8 cellular contexts compared by ENCODE assay signal in the genomic region with DNA sequence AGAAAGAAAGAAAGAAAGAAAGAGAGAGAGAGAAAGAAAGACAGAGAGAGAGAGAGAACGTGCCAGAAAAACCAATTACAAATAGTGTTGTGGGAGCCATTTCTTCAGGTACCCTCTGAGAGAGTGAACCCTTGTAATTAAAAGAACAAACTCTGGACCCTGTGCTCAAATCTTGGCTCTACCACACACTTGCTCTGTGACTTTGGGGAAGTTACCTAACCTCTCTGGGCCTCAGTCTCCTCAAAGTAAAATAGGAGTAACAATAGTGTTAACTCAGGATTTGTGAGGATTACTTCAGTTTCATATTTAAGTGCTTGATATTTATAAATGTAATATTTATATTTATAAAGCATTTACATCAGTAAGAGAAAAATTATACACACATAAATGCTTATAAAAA.
"Had no signal": no experiment of that assay in that cellular context is flagged by ENCODE, and none has a peak within 500 bp of the region (broad histone marks: within the 10 kb centered on the region; RNA-seq: fewer than 3 reads in every experiment).

No MANE protein-coding gene starts in this region.

- ATAC-seq: GM12878 had no signal

- DNase-seq: GDM1, GF-D8 had no signal

- FAIRE-seq: G401.6, GM12878, GM12891, GM12892, GM18507, GM19239 had no signal

- H3K4me3 ChIP-seq: GM12878 had no signal
